In the genomic region with DNA sequence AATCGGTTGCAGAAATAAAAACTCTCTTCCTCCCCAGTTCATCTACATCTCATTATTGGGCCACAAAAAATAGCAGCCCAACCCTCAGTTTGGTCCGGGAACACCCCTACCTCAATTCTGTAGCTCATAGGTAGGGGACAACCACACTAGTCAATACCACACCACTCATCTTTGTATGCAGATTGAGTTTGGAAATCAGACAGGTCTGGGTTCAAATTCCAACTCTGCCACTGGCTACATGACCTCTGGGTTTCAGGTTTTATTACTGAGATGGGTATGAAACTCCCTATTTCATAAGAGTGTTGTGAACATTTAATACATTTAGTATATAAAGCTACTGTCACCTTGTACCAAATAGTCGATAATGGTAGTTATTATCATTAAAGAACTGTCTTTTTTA, we compare ENCODE assay signal across 21 cellular contexts. TPM values are rescaled to one million over a fixed set of nuclear protein-coding genes. Genes with fewer than 3 reads are reported as not detected.
A peak's percentile ranks its signal among the peaks of the same experiment; 100 is the strongest.
DNase-seq lines count a peak whose midpoint lies in the region; ATAC-seq and TF ChIP-seq lines count a peak whose summit lies in the region.
"Had no signal": no experiment of that assay in that cellular context is flagged by ENCODE, and none has a peak within 500 bp of the region (broad histone marks: within the 10 kb centered on the region; RNA-seq: fewer than 3 reads in every experiment).

No MANE protein-coding gene starts in this region.

- H3K4me2 ChIP-seq in parathyroid adenoma (ENCODE audit: low read length): peak overlapping the region; percentile 27

- no peaks in the 10 kb centered on the region for H3K27me3 ChIP-seq in CD4-positive, alpha-beta T cell (ENCODE audit: control insufficient read depth, insufficient read depth, low read length)
- H3K27me3 ChIP-seq in liver (ENCODE audit: control insufficient read depth in 4 of 4, insufficient read depth in 4 of 4, low read length in 3 of 4): no peaks in the 10 kb centered on the region
- H3K27me3 ChIP-seq in parathyroid adenoma (ENCODE audit: control insufficient read depth, insufficient read depth, low read length): no peaks in the 10 kb centered on the region
- no peaks in the 10 kb centered on the region for H3K27me3 ChIP-seq in A673 (replicated peaks; ENCODE audit: insufficient read depth, low read depth, low read length, poor library complexity)
- H3K27me3 ChIP-seq: MG63 had no signal

- no peaks in the 10 kb centered on the region for H3K27me3 Mint-ChIP-seq in CD4-positive, alpha-beta T cell
- no peaks in the 10 kb centered on the region for H3K27me3 Mint-ChIP-seq in activated B cell treated with CpG ODN at 0.5 μM for 24 hours
- no peaks in the 10 kb centered on the region for H3K27me3 Mint-ChIP-seq in stimulated activated naive CD8-positive, alpha-beta T cell treated with anti-CD3 and anti-CD28 coated beads, Interleukin-15, amount 100 ng/mL, for 72 hours
- H3K27me3 Mint-ChIP-seq in activated T-helper 2 cell treated with anti-CD3 and anti-CD28 coated beads, Interferon-gamma antibody, Interleukin-2, Interleukin-4, amounts not matched to agents 10 μg/mL and 5 μg/mL and 100 μg/mL, durations not matched to agents 14 hours and 24 hours and 36 hours (ENCODE audit: low read depth): no peaks in the 10 kb centered on the region

- CTCF ChIA-PET in CD4-positive, alpha-beta T cell (lab: Charles Lee): no interaction called here
- CTCF ChIA-PET in activated B cell treated with CpG ODN at 0.5 μM for 24 hours (lab: Charles Lee) (no interaction called here), A673 (lab: Charles Lee) (no interaction called here)

- no peak overlapping the region for H2AFZ ChIP-seq in parathyroid adenoma

- no peak for ATAC-seq in CD4-positive, alpha-beta T cell (ENCODE audit: poor library complexity)
- ATAC-seq in activated B cell treated with CpG ODN at 0.5 μM for 24 hours (ENCODE audit: low read depth) (no peak), GM18498 (IDR thresholded peaks at IDR 0.05; ENCODE audit: unreplicated experiment) (no peak)
- no peak for ATAC-seq in stimulated activated naive CD8-positive, alpha-beta T cell treated with anti-CD3 and anti-CD28 coated beads, Interleukin-15, amount 100 ng/mL, for 72 hours
- ATAC-seq: CD8-positive, alpha-beta T cell; GM12878 had no signal

- H3K4me3 ChIP-seq in liver (ENCODE audit: low read depth in 1 of 3, low read length in 3 of 3) (no peak overlapping the region), parathyroid adenoma (ENCODE audit: low read depth, low read length) (no peak overlapping the region), A673 (ENCODE audit: low read depth, low read length, poor library complexity, severe bottlenecking) (no peak overlapping the region)
- H3K4me3 ChIP-seq: GM12878, MG63 had no signal

- no peak for DNase-seq in CD4-positive, alpha-beta T cell
- DNase-seq in activated B cell treated with CpG ODN at 0.5 μM for 24 hours (no peak), A673 (ENCODE audit: low spot score) (no peak)
- no peak for DNase-seq in stimulated activated naive CD8-positive, alpha-beta T cell treated with anti-CD3 and anti-CD28 coated beads, Interleukin-15, amount 100 ng/mL, for 72 hours
- DNase-seq in activated T-helper 2 cell treated with anti-CD3 and anti-CD28 coated beads, Interferon-gamma antibody, Interleukin-2, Interleukin-4, amounts not matched to agents 10 μg/mL and 5 μg/mL and 100 μg/mL, durations not matched to agents 14 hours and 24 hours and 36 hours (ENCODE audit: low spot score): no peak
- DNase-seq: CD8-positive, alpha-beta T cell; DMS53; EL; IMR-90; Karpas-422; MG63; NCI-H1048; NCI-H1436; NCI-H1930; NCI-H345; NCI-H524 treated with DMSO at 0.1 percent for 48 hours; SHP77 had no signal

- no TSS peak for BruUV-seq in A673 (replicated peaks; lab: Mats Ljungman, UMichigan)

- intact Hi-C loops in CD4-positive, alpha-beta T cell (cut with DNase I, micrococcal nuclease): no loop called here
- intact Hi-C loops in activated B cell treated with CpG ODN at 0.5 μM for 24 hours (cut with micrococcal nuclease) (no loop called here), A673 (cut with micrococcal nuclease; ENCODE audit: unreplicated experiment) (no loop called here)
- intact Hi-C loops in activated T-helper 2 cell treated with anti-CD3 and anti-CD28 coated beads, Interferon-gamma antibody, Interleukin-2, Interleukin-4, amounts not matched to agents 10 μg/mL and 5 μg/mL and 100 μg/mL, durations not matched to agents 14 hours and 24 hours and 36 hours (cut with micrococcal nuclease): no loop called here

- H3K9me3 Mint-ChIP-seq in CD4-positive, alpha-beta T cell: peaks cover 1% of the 10 kb centered on the region
- H3K9me3 Mint-ChIP-seq in activated B cell treated with CpG ODN at 0.5 μM for 24 hours: peaks cover 2% of the 10 kb centered on the region
- H3K9me3 Mint-ChIP-seq in stimulated activated naive CD8-positive, alpha-beta T cell treated with anti-CD3 and anti-CD28 coated beads, Interleukin-15, amount 100 ng/mL, for 72 hours: peaks cover 0 to 9% of the 10 kb centered on the region in 2 donors
- peaks cover 4% of the 10 kb centered on the region for H3K9me3 Mint-ChIP-seq in activated T-helper 2 cell treated with anti-CD3 and anti-CD28 coated beads, Interferon-gamma antibody, Interleukin-2, Interleukin-4, amounts not matched to agents 10 μg/mL and 5 μg/mL and 100 μg/mL, durations not matched to agents 14 hours and 24 hours and 36 hours
- H3K9me3 Mint-ChIP-seq: CD8-positive, alpha-beta T cell had no signal

- H3K4me1 Mint-ChIP-seq in CD4-positive, alpha-beta T cell (ENCODE audit: low read depth): peaks cover 36% of the 10 kb centered on the region
- peaks cover 30% of the 10 kb centered on the region for H3K4me1 Mint-ChIP-seq in activated B cell treated with CpG ODN at 0.5 μM for 24 hours
- peaks cover 29% of the 10 kb centered on the region for H3K4me1 Mint-ChIP-seq in stimulated activated naive CD8-positive, alpha-beta T cell treated with anti-CD3 and anti-CD28 coated beads, Interleukin-15, amount 100 ng/mL, for 72 hours
- H3K4me1 Mint-ChIP-seq in activated T-helper 2 cell treated with anti-CD3 and anti-CD28 coated beads, Interferon-gamma antibody, Interleukin-2, Interleukin-4, amounts not matched to agents 10 μg/mL and 5 μg/mL and 100 μg/mL, durations not matched to agents 14 hours and 24 hours and 36 hours (ENCODE audit: low read depth): peaks cover 24% of the 10 kb centered on the region

- TF ChIP-seq RAD21 in liver (IDR thresholded peaks at IDR 0.05): peak in 1 of 2 donors; percentile 10

- POLR2A ChIA-PET in CD4-positive, alpha-beta T cell (lab: Charles Lee): no interaction called here
- POLR2A ChIA-PET in activated B cell treated with CpG ODN at 0.5 μM for 24 hours (lab: Charles Lee): interaction anchor here (1.0 kb wide), 1 partner anchor 402 kb away, joined by 3 read pairs; no protein-coding TSS in a partner anchor
- POLR2A ChIA-PET in A673 (lab: Charles Lee; ENCODE audit: low non-redundant PET): no interaction called here

- H3K4me1 ChIP-seq in liver (ENCODE audit: control insufficient read depth in 4 of 4, insufficient read depth in 4 of 4, low read length in 3 of 4): peaks cover 5 to 39% (median 36%) of the 10 kb centered on the region in 4 donors
- H3K4me1 ChIP-seq in parathyroid adenoma: peaks cover 10% of the 10 kb centered on the region
- H3K4me1 ChIP-seq in A673 (ENCODE audit: insufficient read depth, low read length, poor library complexity, severe bottlenecking): peaks cover 7% of the 10 kb centered on the region

- H3K9me3 ChIP-seq in CD4-positive, alpha-beta T cell (ENCODE audit: control insufficient read depth, low read length): no peaks in the 10 kb centered on the region
- H3K9me3 ChIP-seq in liver (ENCODE audit: control insufficient read depth in 4 of 4, low read length in 3 of 4) (no peaks in the 10 kb centered on the region), parathyroid adenoma (ENCODE audit: control insufficient read depth, low read length) (no peaks in the 10 kb centered on the region), A673 (ENCODE audit: low read depth, low read length, poor library complexity, severe bottlenecking) (no peaks in the 10 kb centered on the region)
- H3K9me3 ChIP-seq: MG63 had no signal

- 77% methylated on average over 3 of the region's 3 CpGs for WGBS in liver

- peak overlapping the region; percentile 72 for H3K4me3 Mint-ChIP-seq in CD4-positive, alpha-beta T cell
- H3K4me3 Mint-ChIP-seq in activated B cell treated with CpG ODN at 0.5 μM for 24 hours: peak overlapping the region; percentile 51
- H3K4me3 Mint-ChIP-seq in stimulated activated naive CD8-positive, alpha-beta T cell treated with anti-CD3 and anti-CD28 coated beads, Interleukin-15, amount 100 ng/mL, for 72 hours: no peak overlapping the region
- H3K4me3 Mint-ChIP-seq in activated T-helper 2 cell treated with anti-CD3 and anti-CD28 coated beads, Interferon-gamma antibody, Interleukin-2, Interleukin-4, amounts not matched to agents 10 μg/mL and 5 μg/mL and 100 μg/mL, durations not matched to agents 14 hours and 24 hours and 36 hours (ENCODE audit: low read depth): no peak overlapping the region
- H3K4me3 Mint-ChIP-seq: CD8-positive, alpha-beta T cell had no signal

- no peak for TF ChIP-seq CTCF in CD4-positive, alpha-beta T cell (IDR thresholded peaks at IDR 0.05)
- no peak for TF ChIP-seq CTCF in activated B cell treated with CpG ODN at 0.5 μM for 24 hours (IDR thresholded peaks at IDR 0.05)
- TF ChIP-seq CTCF in liver (IDR thresholded peaks at IDR 0.05; ENCODE audit: low read depth, low read length, missing input control): no peak
- no peak for TF ChIP-seq CTCF in parathyroid adenoma (IDR thresholded peaks at IDR 0.05)
- TF ChIP-seq CTCF in A673 (conservative IDR thresholded peaks at IDR 0.05; ENCODE audit: low read depth, low read length): no peak

- H3K36me3 ChIP-seq in liver (ENCODE audit: control insufficient read depth in 4 of 4, insufficient read depth in 3 of 4, low read depth in 1 of 4, low read length in 3 of 4) (no peaks in the 10 kb centered on the region), parathyroid adenoma (ENCODE audit: control insufficient read depth, insufficient read depth, low read length) (no peaks in the 10 kb centered on the region), A673 (ENCODE audit: insufficient read depth, low read length, poor library complexity, severe bottlenecking) (no peaks in the 10 kb centered on the region)
- H3K36me3 ChIP-seq: MG63 had no signal

- peaks cover 10% of the 10 kb centered on the region for H3K36me3 Mint-ChIP-seq in CD4-positive, alpha-beta T cell (ENCODE audit: low read depth)
- H3K36me3 Mint-ChIP-seq in activated B cell treated with CpG ODN at 0.5 μM for 24 hours (ENCODE audit: low read depth): peaks cover 9% of the 10 kb centered on the region
- no peaks in the 10 kb centered on the region for H3K36me3 Mint-ChIP-seq in activated T-helper 2 cell treated with anti-CD3 and anti-CD28 coated beads, Interferon-gamma antibody, Interleukin-2, Interleukin-4, amounts not matched to agents 10 μg/mL and 5 μg/mL and 100 μg/mL, durations not matched to agents 14 hours and 24 hours and 36 hours (ENCODE audit: low read depth)

- H3K27ac ChIP-seq in CD4-positive, alpha-beta T cell (ENCODE audit: low read depth, low read length): no peak overlapping the region
- H3K27ac ChIP-seq in liver (ENCODE audit: low read depth in 1 of 2, low read length in 2 of 2) (no peak overlapping the region), parathyroid adenoma (no peak overlapping the region), A673 (ENCODE audit: low read depth, low read length, poor library complexity, severe bottlenecking) (no peak overlapping the region)

- H3K27ac Mint-ChIP-seq in CD4-positive, alpha-beta T cell: no peak overlapping the region
- H3K27ac Mint-ChIP-seq in activated B cell treated with CpG ODN at 0.5 μM for 24 hours: no peak overlapping the region
- no peak overlapping the region for H3K27ac Mint-ChIP-seq in stimulated activated naive CD8-positive, alpha-beta T cell treated with anti-CD3 and anti-CD28 coated beads, Interleukin-15, amount 100 ng/mL, for 72 hours
- H3K27ac Mint-ChIP-seq in activated T-helper 2 cell treated with anti-CD3 and anti-CD28 coated beads, Interferon-gamma antibody, Interleukin-2, Interleukin-4, amounts not matched to agents 10 μg/mL and 5 μg/mL and 100 μg/mL, durations not matched to agents 14 hours and 24 hours and 36 hours: no peak overlapping the region
- H3K27ac Mint-ChIP-seq: CD8-positive, alpha-beta T cell had no signal

- H3K79me2 ChIP-seq in parathyroid adenoma: peaks cover 25% of the 10 kb centered on the region

- H3K9ac ChIP-seq in liver (ENCODE audit: low read depth in 1 of 2, low read length in 2 of 2) (no peak overlapping the region), parathyroid adenoma (no peak overlapping the region)

RNA-seq across cellular contexts. Expression of gene SUCLG1, which starts 2.2 kb away (rescaled TPM):
- 10 to 100 TPM; 34.2 to 37.1 TPM for total RNA-seq in CD4-positive, alpha-beta T cell
- total RNA-seq in activated B cell treated with CpG ODN at 0.5 μM for 24 hours: 45.3 and 45.9 TPM in 2 replicates
- total RNA-seq in liver: 100 to 1,000 TPM in 1 of 2 donors, 10 to 100 TPM in 1; 60.5 to 149 TPM
- 100 to 1,000 TPM; 101 to 138 TPM for polyA plus RNA-seq in liver
- 88.1 and 97.7 TPM in 2 replicates for total RNA-seq in A673 (2021)
- 65.3 and 69.5 TPM in 2 replicates for total RNA-seq in activated T-helper 2 cell treated with anti-CD3 and anti-CD28 coated beads, Interferon-gamma antibody, Interleukin-2, Interleukin-4, amounts not matched to agents 10 μg/mL and 5 μg/mL and 100 μg/mL, durations not matched to agents 14 hours and 24 hours and 36 hours

RNA-seq across cellular contexts. Expression of gene DNAH6, which starts 55.0 kb away (rescaled TPM):
- total RNA-seq in CD4-positive, alpha-beta T cell: 1 to 10 TPM in 1 of 2 experiments, under 1 TPM in 1; 0.59 to 1.2 TPM
- total RNA-seq in activated B cell treated with CpG ODN at 0.5 μM for 24 hours (0.34 and 0.82 TPM in 2 replicates), liver (1 to 10 TPM in 1 of 2 donors, under 1 TPM in 1; 0.47 to 1.6 TPM), A673 (2021) (not detected in 2 replicates)
- under 1 TPM; 0.32 to 0.71 TPM for polyA plus RNA-seq in liver
- 0.09 and 0.14 TPM in 2 replicates for total RNA-seq in activated T-helper 2 cell treated with anti-CD3 and anti-CD28 coated beads, Interferon-gamma antibody, Interleukin-2, Interleukin-4, amounts not matched to agents 10 μg/mL and 5 μg/mL and 100 μg/mL, durations not matched to agents 14 hours and 24 hours and 36 hours

Comparison
In these comparisons a context has a peak if more than half of its experiments do, and no peak if none do; other contexts are left out.
1. H3K4me3 Mint-ChIP-seq: peak in CD4-positive, alpha-beta T cell (single experiment) and activated B cell treated with CpG ODN at 0.5 μM for 24 hours (single experiment); none in stimulated activated naive CD8-positive, alpha-beta T cell treated with anti-CD3 and anti-CD28 coated beads, Interleukin-15, amount 100 ng/mL, for 72 hours (0 of 2) and activated T-helper 2 cell treated with anti-CD3 and anti-CD28 coated beads, Interferon-gamma antibody, Interleukin-2, Interleukin-4, amounts not matched to agents 10 μg/mL and 5 μg/mL and 100 μg/mL, durations not matched to agents 14 hours and 24 hours and 36 hours (single experiment).